In the genomic region with DNA sequence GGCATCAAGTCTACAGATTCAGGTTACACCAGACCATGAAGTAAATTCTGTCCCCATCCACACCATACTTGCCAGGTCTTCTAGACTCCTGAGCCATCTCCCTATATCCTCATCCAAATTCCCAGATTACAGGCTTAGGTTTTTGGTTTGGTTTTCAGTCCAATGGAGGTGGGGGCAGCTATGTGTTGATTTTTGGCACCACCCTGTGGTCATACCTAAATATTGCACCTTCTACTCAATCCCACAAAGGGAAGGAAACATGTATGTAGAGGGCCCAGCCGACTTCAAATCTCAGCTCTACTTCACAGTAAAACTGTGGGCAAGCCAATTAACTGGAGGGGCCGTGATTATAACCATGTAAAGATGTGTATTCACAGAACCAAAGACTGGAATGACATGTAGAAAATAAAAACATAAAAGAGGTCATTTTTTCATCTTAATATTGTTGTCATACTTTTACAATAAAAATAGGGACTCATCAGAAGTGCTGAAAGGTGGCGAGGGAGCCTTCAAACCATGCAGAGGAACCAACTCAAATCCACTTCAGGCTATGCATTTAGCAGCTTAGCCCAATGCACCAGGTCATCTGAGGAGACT, we compare ENCODE assay signal across 8 cellular contexts. TPM values are rescaled to one million over a fixed set of nuclear protein-coding genes. Genes with fewer than 3 reads are reported as not detected.
DNase-seq lines count a peak whose midpoint lies in the region; ATAC-seq and TF ChIP-seq lines count a peak whose summit lies in the region.

No MANE protein-coding gene starts in this region.

- no peaks in the 10 kb centered on the region for H3K4me1 ChIP-seq in CD4-positive, alpha-beta memory T cell (ENCODE audit: insufficient read depth, low read length)
- H3K4me1 ChIP-seq in cardiac muscle cell (ENCODE audit: low read depth): no peaks in the 10 kb centered on the region

- peak in 4 of 5 donors; percentile 38 to 46 (median 40) for DNase-seq in CD4-positive, alpha-beta memory T cell
- DNase-seq in GM13977 (ENCODE audit: low spot score) (peak; percentile 38), NB4 (ENCODE audit: low read depth) (peak; percentile 59), cardiac muscle cell (ENCODE audit: low read depth in 1 of 2, low spot score in 1 of 2) (peak; percentile 55 to 72), retina (peak; percentile 58), activated gamma-delta T cell (lab: John Stamatoyannopoulos, UW) (no peak), GF-D8 (lab: John Stamatoyannopoulos, UW) (no peak)

- H3K27me3 ChIP-seq in CD4-positive, alpha-beta memory T cell (ENCODE audit: insufficient read depth, low read length): no peaks in the 10 kb centered on the region
- no peaks in the 10 kb centered on the region for H3K27me3 ChIP-seq in cardiac muscle cell

- POLR2A ChIA-PET in CD4-positive, alpha-beta memory T cell (lab: Charles Lee; ENCODE audit: partially characterized antibody): interaction anchor here (1.5 to 1.6 kb wide), 2 partner anchors 10 to 20 kb away, joined by 5 read pairs; a partner anchor contains a TSS

- peak; percentile 71 for TF ChIP-seq CTCF in GM13977 (IDR thresholded peaks at IDR 0.05; ENCODE audit: extremely low read depth, insufficient read depth, missing control alignments)
- TF ChIP-seq CTCF in NB4 (IDR thresholded peaks at IDR 0.05; ENCODE audit: low read depth, low read length): peak; percentile 76
- TF ChIP-seq CTCF in cardiac muscle cell (IDR thresholded peaks at IDR 0.05; ENCODE audit: low read depth, low read length): peak; percentile 72

- no peaks in the 10 kb centered on the region for H3K27me3 Mint-ChIP-seq in CD4-positive, alpha-beta memory T cell
- H3K27me3 Mint-ChIP-seq in activated T-helper 17 cell treated with anti-CD3 and anti-CD28 coated beads, Interleukin-2, amount 50 U/mL, for 72 hours: no peaks in the 10 kb centered on the region

- peak; percentile 50 for ATAC-seq in activated T-helper 17 cell treated with anti-CD3 and anti-CD28 coated beads, Interleukin-2, amount 50 U/mL, for 72 hours (replicated peaks)

- no peaks in the 10 kb centered on the region for H3K9me3 ChIP-seq in CD4-positive, alpha-beta memory T cell (ENCODE audit: control insufficient read depth in 1 of 2, low read length in 2 of 2)
- H3K9me3 ChIP-seq in cardiac muscle cell (ENCODE audit: low read depth): no peaks in the 10 kb centered on the region

- TF ChIP-seq POLR2A in NB4 (IDR thresholded peaks at IDR 0.05; ENCODE audit: extremely low read depth, insufficient read length): no peak

- H3K36me3 ChIP-seq in CD4-positive, alpha-beta memory T cell (ENCODE audit: insufficient read depth, low read length): peaks cover 20% of the 10 kb centered on the region
- H3K36me3 ChIP-seq in cardiac muscle cell: no peaks in the 10 kb centered on the region

- peak overlapping the region in 1 of 7 donors; percentile 64 for H3K27ac Mint-ChIP-seq in CD4-positive, alpha-beta memory T cell
- H3K27ac Mint-ChIP-seq in activated T-helper 17 cell treated with anti-CD3 and anti-CD28 coated beads, Interleukin-2, amount 50 U/mL, for 72 hours: no peak overlapping the region

- CTCF ChIA-PET in CD4-positive, alpha-beta memory T cell (lab: Charles Lee; ENCODE audit: partially characterized antibody): interaction anchor here (0.8 to 18.4 kb wide), 16 partner anchors 8 to 1152 kb away, joined by 3 to 327 read pairs (median 4); a partner anchor contains a TSS

- H3K4me1 Mint-ChIP-seq in CD4-positive, alpha-beta memory T cell: peaks cover 6 to 10% (median 8%) of the 10 kb centered on the region in 4 donors
- H3K4me1 Mint-ChIP-seq in activated T-helper 17 cell treated with anti-CD3 and anti-CD28 coated beads, Interleukin-2, amount 50 U/mL, for 72 hours: no peaks in the 10 kb centered on the region

- no peak overlapping the region for H3K4me3 Mint-ChIP-seq in CD4-positive, alpha-beta memory T cell
- H3K4me3 Mint-ChIP-seq in activated T-helper 17 cell treated with anti-CD3 and anti-CD28 coated beads, Interleukin-2, amount 50 U/mL, for 72 hours: no peak overlapping the region

- intact Hi-C loops in CD4-positive, alpha-beta memory T cell (cut with micrococcal nuclease): loop anchor here (1.0 to 10.0 kb wide), 5 partner anchors 11 to 1154 kb away; a partner anchor contains a TSS

- H3K4me3 ChIP-seq in CD4-positive, alpha-beta memory T cell (ENCODE audit: low read length in 2 of 2): no peak overlapping the region
- H3K4me3 ChIP-seq in NB4 (ENCODE audit: low read depth, low read length) (no peak overlapping the region), cardiac muscle cell (no peak overlapping the region)

- no peaks in the 10 kb centered on the region for H3K9me3 Mint-ChIP-seq in CD4-positive, alpha-beta memory T cell
- H3K9me3 Mint-ChIP-seq in activated T-helper 17 cell treated with anti-CD3 and anti-CD28 coated beads, Interleukin-2, amount 50 U/mL, for 72 hours: no peaks in the 10 kb centered on the region

- H3K36me3 Mint-ChIP-seq in CD4-positive, alpha-beta memory T cell: peaks cover 45 to 73% of the 10 kb centered on the region in 2 donors
- H3K36me3 Mint-ChIP-seq in activated T-helper 17 cell treated with anti-CD3 and anti-CD28 coated beads, Interleukin-2, amount 50 U/mL, for 72 hours (ENCODE audit: low read depth): peaks cover 93% of the 10 kb centered on the region

- in situ Hi-C loops in GM13977 (cut with MboI; ENCODE audit: low pct_unique_long_range_greater_than_20kb, low sequenced_read_pairs, unreplicated experiment): loop anchor here (25.0 kb wide), 1 partner anchor 532 kb away; no protein-coding TSS in a partner anchor

- no peak overlapping the region for H3K27ac ChIP-seq in CD4-positive, alpha-beta memory T cell (ENCODE audit: low read depth, low read length)
- no peak overlapping the region for H3K27ac ChIP-seq in cardiac muscle cell

RNA-seq across cellular contexts. Expression of a gene that starts 19.8 kb away (rescaled TPM):
- 10 to 100 TPM; 46.0 to 46.7 TPM for total RNA-seq in CD4-positive, alpha-beta memory T cell
- polyA plus RNA-seq in CD4-positive, alpha-beta memory T cell: 10 to 100 TPM in 1 of 2 donors, 1 to 10 TPM in 1; 7.3 to 10.1 TPM
- 10 to 100 TPM; 26.6 to 57.1 TPM for total RNA-seq in activated T-helper 17 cell treated with anti-CD3 and anti-CD28 coated beads, Interleukin-2, amount 50 U/mL, for 72 hours
- 6.8 and 9.7 TPM in 2 replicates for total RNA-seq in cardiac muscle cell
- 5.4 and 8.2 TPM in 2 replicates for polyA plus RNA-seq in cardiac muscle cell

Comparison
In these comparisons a context has a peak if more than half of its experiments do, and no peak if none do; other contexts are left out.
1. DNase-seq: peak in CD4-positive, alpha-beta memory T cell (4 of 5), GM13977 (single experiment), NB4 (single experiment), cardiac muscle cell (2 of 2) and retina (single experiment); none in activated gamma-delta T cell (single experiment) and GF-D8 (single experiment).
2. Peak in every context shown above with its lines, with median percentiles within 50 percentile points of each other: CTCF ChIP-seq.